ENCODE assay signal across 8 cellular contexts in genomic region chr17:57408064-57408811, GRCh38.
DNase-seq lines count a peak whose midpoint lies in the region; ATAC-seq lines count a peak whose summit lies in the region.

No MANE protein-coding gene starts in this region.

- peak overlapping the region; percentile 82 for H3K27ac Mint-ChIP-seq in activated naive CD8-positive, alpha-beta T cell treated with anti-CD3 and anti-CD28 coated beads, Interleukin-2, amount 50 U/mL, for 24 hours

- H3K4me3 ChIP-seq in neuronal stem cell (ENCODE audit: low read length in 2 of 2) = no peak overlapping the region

- H3K9me3 ChIP-seq in neuronal stem cell (replicated peaks in 1 of 2; ENCODE audit: control insufficient read depth in 2 of 2, insufficient read depth in 1 of 2, low read depth in 1 of 2, low read length in 2 of 2) = no peaks in the 10 kb centered on the region

- no peak overlapping the region for H3K9ac ChIP-seq in neuronal stem cell (ENCODE audit: low read depth, low read length, poor library complexity)

- ATAC-seq in GM21786 (IDR thresholded peaks at IDR 0.05; ENCODE audit: unreplicated experiment) (peak; percentile 57), HG02840 (IDR thresholded peaks at IDR 0.05; ENCODE audit: low FRiP score, unreplicated experiment) (no peak)
- ATAC-seq in activated naive CD8-positive, alpha-beta T cell treated with anti-CD3 and anti-CD28 coated beads, Interleukin-2, amount 50 U/mL, for 24 hours = peak; percentile 68

- peak overlapping the region; percentile 35 for H3K4me2 ChIP-seq in neuronal stem cell (ENCODE audit: insufficient read depth, low read length, poor library complexity, severe bottlenecking)

- no peak overlapping the region for H3K14ac ChIP-seq in neuronal stem cell (ENCODE audit: low read length)

- H3K18ac ChIP-seq in neuronal stem cell (ENCODE audit: low read length) = peak overlapping the region; percentile 44

- peaks cover 40% of the 10 kb centered on the region for H3K4me1 Mint-ChIP-seq in activated naive CD8-positive, alpha-beta T cell treated with anti-CD3 and anti-CD28 coated beads, Interleukin-2, amount 50 U/mL, for 24 hours

- no peak overlapping the region for H3K23ac ChIP-seq in neuronal stem cell (ENCODE audit: low read depth, low read length, poor library complexity)

- peaks cover 3% of the 10 kb centered on the region for H3K79me1 ChIP-seq in neuronal stem cell (ENCODE audit: low read depth, low read length)

- H2BK120ac ChIP-seq in neuronal stem cell (ENCODE audit: low read depth, low read length) = peak overlapping the region; percentile 36

- no peaks in the 10 kb centered on the region for H3K27me3 Mint-ChIP-seq in activated naive CD8-positive, alpha-beta T cell treated with anti-CD3 and anti-CD28 coated beads, Interleukin-2, amount 50 U/mL, for 24 hours

- H3K4ac ChIP-seq in neuronal stem cell (ENCODE audit: low read length) = no peak overlapping the region

- H3K4me1 ChIP-seq in neuronal stem cell (ENCODE audit: control insufficient read depth in 2 of 2, insufficient read depth in 1 of 2, low read depth in 1 of 2, low read length in 2 of 2) = peaks cover 39 to 45% of the 10 kb centered on the region in 2 donors

- peaks cover 0 to 33% of the 10 kb centered on the region in 2 donors for H3K36me3 ChIP-seq in neuronal stem cell (replicated peaks in 1 of 2; ENCODE audit: control insufficient read depth in 2 of 2, insufficient read depth in 2 of 2, low read length in 2 of 2)

- WGBS in neuronal stem cell (ENCODE audit: extremely low coverage in 2 of 2, insufficient read length in 2 of 2, insufficient replicate concordance in 1 of 2), 2 donors = no CpG with 5 or more reads among the region's 13 CpGs

- H3K27me3 ChIP-seq in neuronal stem cell (ENCODE audit: control insufficient read depth in 3 of 3, insufficient read depth in 3 of 3, low read depth in 1 of 3, low read length in 3 of 3) = no peaks in the 10 kb centered on the region

- no peak overlapping the region for H4K8ac ChIP-seq in neuronal stem cell (ENCODE audit: low read depth, low read length)

- no peak overlapping the region for H2BK15ac ChIP-seq in neuronal stem cell (ENCODE audit: low read length)

- H2BK5ac ChIP-seq in neuronal stem cell (ENCODE audit: low read length) = peak overlapping the region; percentile 68

- peaks cover 9% of the 10 kb centered on the region for H3K36me3 Mint-ChIP-seq in activated naive CD8-positive, alpha-beta T cell treated with anti-CD3 and anti-CD28 coated beads, Interleukin-2, amount 50 U/mL, for 24 hours (ENCODE audit: low read depth)

- peak overlapping the region; percentile 34 for H3K4me3 Mint-ChIP-seq in activated naive CD8-positive, alpha-beta T cell treated with anti-CD3 and anti-CD28 coated beads, Interleukin-2, amount 50 U/mL, for 24 hours

- no peak overlapping the region for H2AFZ ChIP-seq in neuronal stem cell (ENCODE audit: low read length)

- peak overlapping the region; percentile 47 for H4K91ac ChIP-seq in neuronal stem cell (ENCODE audit: low read depth, low read length, poor library complexity)

- DNase-seq in DMS153 treated with DMSO at 0.1 percent for 48 hours (lab: John Stamatoyannopoulos, UW; ENCODE audit: unreplicated experiment) (peak; percentile 55), NCI-H2107 treated with DMSO at 0.1 percent for 48 hours (lab: John Stamatoyannopoulos, UW; ENCODE audit: unreplicated experiment) (peak; percentile 93), neuronal stem cell (ENCODE audit: low spot score) (no peak), NCI-H82 (lab: John Stamatoyannopoulos, UW) (no peak), NK-92 (lab: John Stamatoyannopoulos, UW; ENCODE audit: unreplicated experiment) (no peak)
- peak; percentile 34 for DNase-seq in activated naive CD8-positive, alpha-beta T cell treated with anti-CD3 and anti-CD28 coated beads, Interleukin-2, amount 50 U/mL, for 24 hours

- peak overlapping the region; percentile 97 for H3K27ac ChIP-seq in neuronal stem cell (replicated peaks; ENCODE audit: low read length)

- no peak overlapping the region for H2AK5ac ChIP-seq in neuronal stem cell (ENCODE audit: low read depth, low read length)

- H2BK12ac ChIP-seq in neuronal stem cell (ENCODE audit: low read length) = peak overlapping the region; percentile 77

- H3K9me3 Mint-ChIP-seq in activated naive CD8-positive, alpha-beta T cell treated with anti-CD3 and anti-CD28 coated beads, Interleukin-2, amount 50 U/mL, for 24 hours = no peaks in the 10 kb centered on the region

Comparison
In these comparisons a context has a peak if more than half of its experiments do, and no peak if none do; other contexts are left out.
1. DNase-seq: peak in DMS153 treated with DMSO at 0.1 percent for 48 hours (single experiment), NCI-H2107 treated with DMSO at 0.1 percent for 48 hours (single experiment) and activated naive CD8-positive, alpha-beta T cell treated with anti-CD3 and anti-CD28 coated beads, Interleukin-2, amount 50 U/mL, for 24 hours (single experiment); none in neuronal stem cell (single experiment), NCI-H82 (single experiment) and NK-92 (single experiment).